Comparison of ENCODE assay signal across 23 cellular contexts in genomic region chr12:3115078-3115477, GRCh38.
"Had no signal": no experiment of that assay in that cellular context is flagged by ENCODE, and none has a peak within 500 bp of the region (broad histone marks: within the 10 kb centered on the region; RNA-seq: fewer than 3 reads in every experiment).

No MANE protein-coding gene starts in this region.

- H3K4me2 ChIP-seq: neural progenitor cell had no signal

- H3K4me3 ChIP-seq: neural progenitor cell, ovary, psoas muscle, right lobe of liver, sigmoid colon, stomach, thoracic aorta, thyroid gland, tibial nerve, upper lobe of right lung, uterus had no signal

- ATAC-seq: natural killer cell; psoas muscle; right cardiac atrium; right lobe of liver; stimulated activated effector memory CD8-positive, alpha-beta T cell treated with anti-CD3 and anti-CD28 coated beads, Interleukin-12 subunit alpha, Interleukin-12 subunit beta, amount 100 ng/mL, for 72 hours; stimulated activated naive B cell treated with anti-CD40 and anti-IgM and Interleukin-4, amounts not matched to agents 10 μg/mL and 1 μg/mL and 100 μg/mL, for 72 hours; upper lobe of right lung had no signal

- H3K9me3 ChIP-seq: ovary, psoas muscle, right lobe of liver, sigmoid colon, stomach, thoracic aorta, thyroid gland, tibial nerve, upper lobe of right lung, uterus had no signal

- H3K36me3 ChIP-seq: neural progenitor cell, ovary, right lobe of liver, sigmoid colon, thyroid gland, tibial nerve, upper lobe of right lung, uterus had no signal

- H3K27ac ChIP-seq: neural progenitor cell, ovary, parathyroid adenoma, psoas muscle, sigmoid colon, stomach, thoracic aorta, thyroid gland, tibial nerve, upper lobe of right lung, uterus had no signal

- H2AFZ ChIP-seq: neural progenitor cell, parathyroid adenoma had no signal

- H3K9ac ChIP-seq: neural progenitor cell, parathyroid adenoma had no signal

- H3K27me3 ChIP-seq: neural progenitor cell, ovary, right lobe of liver, sigmoid colon, stomach, thyroid gland, tibial nerve, upper lobe of right lung, uterus had no signal

- DNase-seq: natural killer cell; occipital lobe; ovary; right cardiac atrium; right lobe of liver; sigmoid colon; small intestine; stimulated activated CD4-positive, alpha-beta T cell treated with anti-CD3 and anti-CD28 coated beads, Interleukin-15, amount 100 ng/mL, for 24 hours; stimulated activated CD4-positive, alpha-beta T cell treated with anti-CD3 and anti-CD28 coated beads, Interleukin-2, amount 100 ng/mL, for 24 hours; stimulated activated CD4-positive, alpha-beta T cell treated with anti-CD3 and anti-CD28 coated beads, Interleukin-2, amount 100 ng/mL, for 48 hours; stimulated activated CD4-positive, alpha-beta T cell treated with anti-CD3 and anti-CD28 coated beads, Interleukin-4, amount 100 ng/mL, for 24 hours; stimulated activated naive B cell treated with anti-CD40 and anti-IgM and Interleukin-4, amounts not matched to agents 10 μg/mL and 1 μg/mL and 100 μg/mL, for 72 hours; stimulated activated naive CD4-positive, alpha-beta T cell treated with Interleukin-2 at 50 U/mL for 16 hours; stomach; thyroid gland; upper lobe of right lung; uterus had no signal
